3 cellular contexts compared by ENCODE assay signal in the genomic region with DNA sequence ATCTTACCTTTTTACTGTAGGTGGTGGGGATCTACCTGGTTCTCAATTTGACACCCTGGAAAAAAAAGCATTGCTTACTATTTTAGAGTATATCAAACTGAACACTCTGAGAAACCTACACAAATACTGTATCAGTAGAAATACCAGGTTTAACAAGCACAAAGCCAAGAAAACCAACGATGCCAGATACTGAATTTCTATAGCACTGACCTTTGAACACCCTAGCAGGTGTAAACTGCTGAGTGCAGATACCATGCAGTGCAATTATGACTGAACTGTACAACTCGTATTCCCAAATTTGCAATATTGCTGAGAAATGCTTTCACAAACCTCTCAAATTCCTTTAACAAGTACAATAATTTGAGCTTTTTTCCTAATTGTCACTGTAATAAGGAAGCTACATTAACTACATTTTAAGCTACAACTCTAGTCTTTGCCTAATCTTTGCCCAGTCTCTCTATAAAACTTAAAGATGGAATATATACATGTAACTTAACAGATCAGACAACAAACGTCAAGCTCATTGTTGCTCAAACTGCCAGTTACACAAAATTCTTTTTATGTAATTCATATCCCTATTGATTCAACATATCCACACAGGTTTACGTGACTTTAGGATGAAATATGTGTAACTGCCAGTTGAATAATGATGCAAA.
A peak's percentile ranks its signal among the peaks of the same experiment; 100 is the strongest.
TF ChIP-seq lines count a peak whose summit lies in the region.

No MANE protein-coding gene starts in this region.

TF ChIP-seq in SK-N-SH, 30 proteins besides CTCF, POLR2A, EP300 and RAD21:
- TF ChIP-seq TCF12 (IDR thresholded peaks at IDR 0.05) (no peak), SIN3A (IDR thresholded peaks at IDR 0.05; ENCODE audit: borderline replicate concordance, low read depth, low read length) (no peak), POLR2AphosphoS5 (IDR thresholded peaks at IDR 0.05; ENCODE audit: low read depth, low read length) (0 out of 2 replicates have a peak, but pooled peaks have one; percentile 2)

TF ChIP-seq in SK-N-SH treated with all-trans-retinoic acid at 6 μM for 48 hours, 23 proteins besides CTCF, POLR2A, EP300 and RAD21:
- TF ChIP-seq ZFP30 (CRISPR knock-in tag; IDR thresholded peaks at IDR 0.05), result no peak
- TF ChIP-seq ESRRG (CRISPR knock-in tag; IDR thresholded peaks at IDR 0.05), result no peak
- no peak for TF ChIP-seq PPARA (CRISPR knock-in tag; IDR thresholded peaks at IDR 0.05; ENCODE audit: borderline replicate concordance)
- no peak for TF ChIP-seq TCF4 (CRISPR knock-in tag; IDR thresholded peaks at IDR 0.05; ENCODE audit: borderline replicate concordance)
- TF ChIP-seq CSDC2 (CRISPR knock-in tag; IDR thresholded peaks at IDR 0.05), result no peak
- TF ChIP-seq BACH2 (CRISPR knock-in tag; IDR thresholded peaks at IDR 0.05; ENCODE audit: borderline replicate concordance), result no peak
- TF ChIP-seq TSHZ2 (CRISPR knock-in tag; IDR thresholded peaks at IDR 0.05), result no peak
- no peak for TF ChIP-seq SNAI2 (CRISPR knock-in tag; IDR thresholded peaks at IDR 0.05)
- TF ChIP-seq ZFP3 (CRISPR knock-in tag; IDR thresholded peaks at IDR 0.05), result no peak
- TF ChIP-seq OSR1 (CRISPR knock-in tag; IDR thresholded peaks at IDR 0.05), result no peak

TF ChIP-seq in K562, 482 proteins besides CTCF, POLR2A, EP300 and RAD21:
- TF ChIP-seq CBX8 (IDR thresholded peaks at IDR 0.05; ENCODE audit: borderline replicate concordance, extremely low read depth, low read depth, low read length, poor library complexity, severe bottlenecking), result no peak
- TF ChIP-seq POLR2G (IDR thresholded peaks at IDR 0.05; ENCODE audit: low read depth, low read length), result peak; percentile 40
- peak; percentile 54 for TF ChIP-seq POLR2AphosphoS2 (IDR thresholded peaks at IDR 0.05; ENCODE audit: low read length)
- TF ChIP-seq ZSCAN29 (IDR thresholded peaks at IDR 0.05), result no peak
- TF ChIP-seq MAZ (CRISPR knock-in tag; conservative IDR thresholded peaks at IDR 0.05 in 1 of 2, IDR thresholded peaks at IDR 0.05 in 1 of 2), result no peak
- TF ChIP-seq POLR2B (IDR thresholded peaks at IDR 0.05; ENCODE audit: low read depth, partially characterized antibody), result peak; percentile 28
- TF ChIP-seq SUPT5H (IDR thresholded peaks at IDR 0.05), result peak; percentile 47; the same call in 1 of the 2 replicates
- no peak for TF ChIP-seq BRD9 (IDR thresholded peaks at IDR 0.05; ENCODE audit: low read depth, partially characterized antibody)
